1 cellular context compared by ENCODE assay signal in genomic region chr4:73727685-73728084, GRCh38.
TF ChIP-seq lines count a peak whose summit lies in the region.

No MANE protein-coding gene starts in this region.

TF ChIP-seq in GM12878, 131 proteins besides CTCF, POLR2A, EP300 and RAD21 (continued from another document):
- TF ChIP-seq USF2 (IDR thresholded peaks at IDR 0.05; ENCODE audit: borderline replicate concordance, low read depth, low read length) (no peak), SMARCA5 (IDR thresholded peaks at IDR 0.05) (no peak), POU2F2 (IDR thresholded peaks at IDR 0.05; ENCODE audit: borderline replicate concordance, low read depth, low read length) (peak; percentile 86; the same call in 2 of the 3 replicates), CHD2 (IDR thresholded peaks at IDR 0.05; ENCODE audit: borderline replicate concordance, low read depth, low read length) (no peak), NFXL1 (IDR thresholded peaks at IDR 0.05; ENCODE audit: borderline replicate concordance) (no peak), BHLHE40 (IDR thresholded peaks at IDR 0.05; ENCODE audit: borderline replicate concordance in 1 of 2, low read depth in 2 of 2, low read length in 1 of 2) (no peak), TAF1 (IDR thresholded peaks at IDR 0.05; ENCODE audit: borderline replicate concordance, low read depth, low read length) (no peak), PAX5 (IDR thresholded peaks at IDR 0.05; ENCODE audit: borderline replicate concordance, low read depth, low read length) (peak; percentile 66; the same call in 1 of the 2 replicates), POLR2AphosphoS2 (IDR thresholded peaks at IDR 0.05; ENCODE audit: low read depth, low read length) (no peak), CBX3 (IDR thresholded peaks at IDR 0.05; ENCODE audit: borderline replicate concordance, low read depth) (no peak), JUNB (IDR thresholded peaks at IDR 0.05) (no peak), POLR2AphosphoS5 (IDR thresholded peaks at IDR 0.05; ENCODE audit: low read length) (no peak), JUND (IDR thresholded peaks at IDR 0.05; ENCODE audit: low read depth, low read length) (no peak), ZNF384 (IDR thresholded peaks at IDR 0.05; ENCODE audit: borderline replicate concordance, low read depth, low read length) (peak; percentile 29; the same call in 1 of the 2 replicates), NR2C2 (IDR thresholded peaks at IDR 0.05; ENCODE audit: borderline replicate concordance, control insufficient read depth, insufficient read length, low read depth) (no peak)
